8 cellular contexts compared by ENCODE assay signal in genomic region chr16:2867987-2868789, GRCh38. TPM values are rescaled to one million over a fixed set of nuclear protein-coding genes. Genes with fewer than 3 reads are reported as not detected.
A peak's percentile ranks its signal among the peaks of the same experiment; 100 is the strongest.
DNase-seq lines count a peak whose midpoint lies in the region; ATAC-seq, FAIRE-seq and TF ChIP-seq lines count a peak whose summit lies in the region.

No MANE protein-coding gene starts in this region.

- H3K36me3 Mint-ChIP-seq in T-helper 2 cell treated with Interferon-gamma antibody and Interleukin-4, amounts not matched to agents 5 μg/mL and 100 μg/mL, for 36 hours (ENCODE audit: low read depth), result no peaks in the 10 kb centered on the region
- H3K36me3 Mint-ChIP-seq in astrocyte (ENCODE audit: low read depth, unreplicated experiment), result no peaks in the 10 kb centered on the region

- ATAC-seq in HG02884 (IDR thresholded peaks at IDR 0.05; ENCODE audit: unreplicated experiment), result peak; percentile 76
- peak; percentile 99 for ATAC-seq in aorta (ENCODE audit: low FRiP score)

- H3K4me3 ChIP-seq in astrocyte (ENCODE audit: insufficient read depth, low read depth, low read length), result peak overlapping the region; percentile 61
- peak overlapping the region; percentile 60 for H3K4me3 ChIP-seq in rectal smooth muscle tissue (ENCODE audit: low read length)
- peak overlapping the region; percentile 10 to 27 for H3K4me3 ChIP-seq in aorta (ENCODE audit: low read length in 2 of 2)

- 1% methylated on average over 44 to 45 of the region's 45 CpGs for WGBS in aorta, 2 donors

- H3K9me3 Mint-ChIP-seq in T-helper 2 cell treated with Interferon-gamma antibody and Interleukin-4, amounts not matched to agents 5 μg/mL and 100 μg/mL, for 36 hours, result no peaks in the 10 kb centered on the region
- H3K9me3 Mint-ChIP-seq in astrocyte (ENCODE audit: unreplicated experiment), result peaks cover 1% of the 10 kb centered on the region

- DNase-seq in GM13976 (ENCODE audit: low spot score) (peak; percentile 98), NCI-H1694 treated with DMSO at 0.1 percent for 48 hours (lab: John Stamatoyannopoulos, UW) (peak; percentile 84), astrocyte (ENCODE audit: low read depth) (peak; percentile 89), hepatic stellate cell (ENCODE audit: low spot score) (peak; percentile 98), aorta (peak; percentile 96 to 98)
- DNase-seq in T-helper 2 cell treated with Interferon-gamma antibody and Interleukin-4, amounts not matched to agents 5 μg/mL and 100 μg/mL, for 36 hours (ENCODE audit: low spot score), result peak; percentile 95

- H3K27me3 ChIP-seq in astrocyte (ENCODE audit: insufficient read depth, low read length) (no peaks in the 10 kb centered on the region), rectal smooth muscle tissue (ENCODE audit: control insufficient read depth, insufficient read depth, low read length) (no peaks in the 10 kb centered on the region), aorta (ENCODE audit: control insufficient read depth in 1 of 2, insufficient read depth in 2 of 2, low read length in 1 of 2) (no peaks in the 10 kb centered on the region)

- TF ChIP-seq CTCF in GM13976 (IDR thresholded peaks at IDR 0.05; ENCODE audit: borderline replicate concordance, control extremely low read depth, extremely low read depth, insufficient read depth, missing control alignments), result peak; percentile 95
- TF ChIP-seq CTCF in astrocyte (IDR thresholded peaks at IDR 0.05; ENCODE audit: insufficient read depth, low read depth, low read length), result peak; percentile 87

- H3K9ac ChIP-seq in astrocyte (ENCODE audit: low read length), result peak overlapping the region; percentile 82
- H3K9ac ChIP-seq in rectal smooth muscle tissue (ENCODE audit: low read length), result peak overlapping the region; percentile 51

- peaks cover 10% of the 10 kb centered on the region for H3K4me1 Mint-ChIP-seq in T-helper 2 cell treated with Interferon-gamma antibody and Interleukin-4, amounts not matched to agents 5 μg/mL and 100 μg/mL, for 36 hours (ENCODE audit: low read depth)
- peaks cover 4% of the 10 kb centered on the region for H3K4me1 Mint-ChIP-seq in astrocyte (ENCODE audit: low read depth, unreplicated experiment)

- H4K20me1 ChIP-seq in astrocyte (ENCODE audit: insufficient read depth, low read length), result no peaks in the 10 kb centered on the region

- no peak for FAIRE-seq in astrocyte (lab: Jason Lieb, UNC)

- peak overlapping the region; percentile 84 for H3K27ac Mint-ChIP-seq in T-helper 2 cell treated with Interferon-gamma antibody and Interleukin-4, amounts not matched to agents 5 μg/mL and 100 μg/mL, for 36 hours
- H3K27ac Mint-ChIP-seq in astrocyte (ENCODE audit: unreplicated experiment), result peak overlapping the region; percentile 96

- no peaks in the 10 kb centered on the region for H3K79me2 ChIP-seq in astrocyte (ENCODE audit: insufficient read depth, low read length)

- H2AFZ ChIP-seq in astrocyte (ENCODE audit: low read depth, low read length), result peak overlapping the region; percentile 79

- H3K27ac ChIP-seq in astrocyte (ENCODE audit: low read depth, low read length) (peak overlapping the region; percentile 88), rectal smooth muscle tissue (ENCODE audit: low read depth, low read length) (peak overlapping the region; percentile 96), aorta (ENCODE audit: low read depth in 1 of 2, low read length in 2 of 2) (peak overlapping the region in 1 of 2 donors; percentile 49)

- H3K27me3 Mint-ChIP-seq in T-helper 2 cell treated with Interferon-gamma antibody and Interleukin-4, amounts not matched to agents 5 μg/mL and 100 μg/mL, for 36 hours (ENCODE audit: low read depth), result peaks cover 11% of the 10 kb centered on the region
- H3K27me3 Mint-ChIP-seq in astrocyte (ENCODE audit: low read depth, unreplicated experiment), result peaks cover 10% of the 10 kb centered on the region

- peak overlapping the region; percentile 89 for H3K4me3 Mint-ChIP-seq in T-helper 2 cell treated with Interferon-gamma antibody and Interleukin-4, amounts not matched to agents 5 μg/mL and 100 μg/mL, for 36 hours
- H3K4me3 Mint-ChIP-seq in astrocyte (ENCODE audit: unreplicated experiment), result peak overlapping the region; percentile 83

- in situ Hi-C loops in GM13976 (cut with MboI; ENCODE audit: low sequenced_read_pairs, unreplicated experiment), result no loop called here

- H3K36me3 ChIP-seq in astrocyte (ENCODE audit: insufficient read depth, low read length) (no peaks in the 10 kb centered on the region), rectal smooth muscle tissue (ENCODE audit: control insufficient read depth, insufficient read depth, low read length) (no peaks in the 10 kb centered on the region), aorta (ENCODE audit: control insufficient read depth in 1 of 2, insufficient read depth in 2 of 2, low read length in 1 of 2) (no peaks in the 10 kb centered on the region)

- H3K4me2 ChIP-seq in astrocyte (ENCODE audit: low read length), result peak overlapping the region; percentile 85

- intact Hi-C loops in aorta (cut with DNase I), result loop anchor here in 1 of 2 donors (2.0 kb wide), 1 partner anchor 59 kb away; no protein-coding TSS in a partner anchor

- no peaks in the 10 kb centered on the region for H3K9me3 ChIP-seq in astrocyte (ENCODE audit: insufficient read depth, low read depth, low read length)
- H3K9me3 ChIP-seq in aorta (ENCODE audit: control insufficient read depth, low read length), result no peaks in the 10 kb centered on the region

- H3K4me1 ChIP-seq in astrocyte (ENCODE audit: insufficient read depth, low read length), result peaks cover 9% of the 10 kb centered on the region
- H3K4me1 ChIP-seq in rectal smooth muscle tissue (ENCODE audit: control insufficient read depth, insufficient read depth, low read length), result no peaks in the 10 kb centered on the region
- peaks cover 0 to 3% of the 10 kb centered on the region in 2 donors for H3K4me1 ChIP-seq in aorta (ENCODE audit: control insufficient read depth in 1 of 2, insufficient read depth in 2 of 2, low read length in 2 of 2)

RNA-seq across cellular contexts. Expression of gene PRSS22, which starts 10.2 kb away (rescaled TPM):
- total RNA-seq in astrocyte, result 0.58 and 1.5 TPM in 2 replicates
- not detected for total RNA-seq in aorta
- 1 to 10 TPM in 1 of 2 donors, under 1 TPM in 1; 0.31 to 1.5 TPM for polyA plus RNA-seq in aorta

RNA-seq across cellular contexts. Expression of gene FLYWCH2, which starts 14.8 kb away (rescaled TPM):
- total RNA-seq in astrocyte, result 36.5 and 40.7 TPM in 2 replicates
- total RNA-seq in aorta, result 10 to 100 TPM; 11.5 to 14.6 TPM
- 10 to 100 TPM; 18.8 to 32.6 TPM for polyA plus RNA-seq in aorta

RNA-seq across cellular contexts. Expression of gene ZG16B, which starts 38.1 kb away (rescaled TPM):
- not detected in 2 replicates for total RNA-seq in astrocyte
- under 1 TPM in 1 of 2 donors, not detected in 1; 0.48 TPM for total RNA-seq in aorta
- 1 to 10 TPM in 1 of 2 donors, not detected in 1; 4.8 TPM for polyA plus RNA-seq in aorta

RNA-seq across cellular contexts. Expression of gene FLYWCH1, which starts 43.5 kb away (rescaled TPM):
- total RNA-seq in astrocyte, result 53.4 and 58.9 TPM in 2 replicates
- 10 to 100 TPM; 40.6 to 72.4 TPM for total RNA-seq in aorta
- 100 to 1,000 TPM in 1 of 2 donors, 10 to 100 TPM in 1; 24.2 to 103 TPM for polyA plus RNA-seq in aorta

RNA-seq across cellular contexts. Expression of gene PRSS21, which starts 51.2 kb away (rescaled TPM):
- not detected in 2 replicates for total RNA-seq in astrocyte
- total RNA-seq in aorta, result not detected
- not detected for polyA plus RNA-seq in aorta
